ENCODE assay signal across 10 cellular contexts in genomic region chr10:73501651-73502050, GRCh38. TPM values are rescaled to one million over a fixed set of nuclear protein-coding genes. Genes with fewer than 3 reads are reported as not detected.
DNase-seq lines count a peak whose midpoint lies in the region; ATAC-seq, FAIRE-seq and TF ChIP-seq lines count a peak whose summit lies in the region.
"Had no signal": no experiment of that assay in that cellular context is flagged by ENCODE, and none has a peak within 500 bp of the region (broad histone marks: within the 10 kb centered on the region; RNA-seq: fewer than 3 reads in every experiment).

No MANE protein-coding gene starts in this region.

- CTCF ChIA-PET in PC-9 (lab: Charles Lee): no interaction called here

- H2AFZ ChIP-seq in PC-9: no peak overlapping the region

- peaks cover 8 to 56% (median 29%) of the 10 kb centered on the region in 11 experiments for H3K36me3 ChIP-seq in BLaER1 treated with 17β-estradiol and CSF1 and Interleukin-3, amounts not matched to agents 10 nM and 100 nM
- H3K36me3 ChIP-seq in PC-9 (ENCODE audit: low read depth) (no peaks in the 10 kb centered on the region; the same call in 1 of the 2 replicates), left lung (peaks cover 3 to 47% of the 10 kb centered on the region in 2 donors)
- H3K36me3 ChIP-seq in effector memory CD4-positive, alpha-beta T cell (ENCODE audit: control insufficient read depth, insufficient read depth, low read length): peaks cover 15% of the 10 kb centered on the region

- no peaks in the 10 kb centered on the region for H4K20me1 ChIP-seq in BLaER1 treated with 17β-estradiol and CSF1 and Interleukin-3, amounts not matched to agents 10 nM and 100 nM
- H4K20me1 ChIP-seq in PC-9 (ENCODE audit: insufficient read depth): no peaks in the 10 kb centered on the region

- FAIRE-seq in GM18507 (lab: Jason Lieb, UNC): peak; percentile 57

- H3K27me3 ChIP-seq in BLaER1 treated with 17β-estradiol and CSF1 and Interleukin-3, amounts not matched to agents 10 nM and 100 nM: no peaks in the 10 kb centered on the region
- H3K27me3 ChIP-seq in PC-9 (ENCODE audit: insufficient read depth, low read depth): no peaks in the 10 kb centered on the region
- H3K27me3 ChIP-seq in effector memory CD4-positive, alpha-beta T cell (replicated peaks; ENCODE audit: control insufficient read depth, insufficient read depth, low read length, poor library complexity, severe bottlenecking): no peaks in the 10 kb centered on the region
- H3K27me3 ChIP-seq in left lung: no peaks in the 10 kb centered on the region

- no peaks in the 10 kb centered on the region for H3K9me2 ChIP-seq in PC-9 (ENCODE audit: insufficient read depth)

- peak overlapping the region in 2 of 11 experiments; percentile 19 to 22; a peak in 3 of 22 replicates for H3K27ac ChIP-seq in BLaER1 treated with 17β-estradiol and CSF1 and Interleukin-3, amounts not matched to agents 10 nM and 100 nM
- H3K27ac ChIP-seq in PC-9 (peak overlapping the region; percentile 25; the same call in 1 of the 2 replicates), left lung (peak overlapping the region in 1 of 2 donors; percentile 55)
- H3K27ac ChIP-seq in effector memory CD4-positive, alpha-beta T cell (ENCODE audit: insufficient read depth, low read length, poor library complexity, severe bottlenecking): peak overlapping the region; percentile 20

- peaks cover 21 to 43% (median 30%) of the 10 kb centered on the region in 10 experiments for H3K4me1 ChIP-seq in BLaER1 treated with 17β-estradiol and CSF1 and Interleukin-3, amounts not matched to agents 10 nM and 100 nM
- H3K4me1 ChIP-seq in PC-9 (replicated peaks; ENCODE audit: insufficient read depth) (peaks cover 11% of the 10 kb centered on the region), left lung (peaks cover 4 to 26% of the 10 kb centered on the region in 2 donors)
- peaks cover 9% of the 10 kb centered on the region for H3K4me1 ChIP-seq in effector memory CD4-positive, alpha-beta T cell (ENCODE audit: control insufficient read depth, insufficient read depth, low read length, poor library complexity, severe bottlenecking)

- peaks cover 16% of the 10 kb centered on the region for H3F3A ChIP-seq in PC-9 (ENCODE audit: insufficient read depth, low read depth)

- 0 out of 20 replicates have a peak overlapping the region, but pooled peaks of 1 of the 10 experiments have one; percentile 5 for H3K4me3 ChIP-seq in BLaER1 treated with 17β-estradiol and CSF1 and Interleukin-3, amounts not matched to agents 10 nM and 100 nM
- H3K4me3 ChIP-seq in PC-9 (no peak overlapping the region), left lung (no peak overlapping the region)
- H3K4me3 ChIP-seq in effector memory CD4-positive, alpha-beta T cell (ENCODE audit: insufficient read depth, low read depth, low read length, poor library complexity, severe bottlenecking): no peak overlapping the region
- H3K4me3 ChIP-seq: smooth muscle cell had no signal

- H3K9ac ChIP-seq in BLaER1 treated with 17β-estradiol and CSF1 and Interleukin-3, amounts not matched to agents 10 nM and 100 nM: no peak overlapping the region

- H3K9me3 ChIP-seq in BLaER1 treated with 17β-estradiol and CSF1 and Interleukin-3, amounts not matched to agents 10 nM and 100 nM (replicated peaks in 1 of 11): 0 out of 22 replicates have a peak, but pooled peaks cover 0 to 3% (median 0%) of the 10 kb centered on the region in 11 experiments
- H3K9me3 ChIP-seq in PC-9 (ENCODE audit: insufficient read depth, low read depth) (no peaks in the 10 kb centered on the region), left lung (no peaks in the 10 kb centered on the region)
- no peaks in the 10 kb centered on the region for H3K9me3 ChIP-seq in effector memory CD4-positive, alpha-beta T cell (ENCODE audit: control insufficient read depth, low read length)

- DNase-seq in GM18507 (ENCODE audit: extremely low spot score, insufficient read length, low read depth) (no peak), PC-9 (no peak), NCI-H446 (lab: John Stamatoyannopoulos, UW) (no peak), left lung (no peak)
- DNase-seq in effector memory CD4-positive, alpha-beta T cell: no peak
- DNase-seq: NCI-H1436 had no signal

- intact Hi-C loops in PC-9 (cut with micrococcal nuclease; ENCODE audit: unreplicated experiment) (no loop called here), left lung (cut with DNase I) (no loop called here)

- ATAC-seq in GM19324 (IDR thresholded peaks at IDR 0.05; ENCODE audit: low FRiP score, unreplicated experiment): no peak
- ATAC-seq in left lung: no peak
- no peak for ATAC-seq in HG02623 (IDR thresholded peaks at IDR 0.05; ENCODE audit: unreplicated experiment)

- no peaks in the 10 kb centered on the region; the same call in 1 of the 2 replicates for H3K79me2 ChIP-seq in PC-9 (ENCODE audit: low read depth)

- no TSS peak for BruUV-seq in PC-9 (replicated peaks; lab: Mats Ljungman, UMichigan)

- peak overlapping the region; percentile 32 to 86 (median 61); a peak in 21 of 22 replicates for H3K4me2 ChIP-seq in BLaER1 treated with 17β-estradiol and CSF1 and Interleukin-3, amounts not matched to agents 10 nM and 100 nM
- no peak overlapping the region for H3K4me2 ChIP-seq in PC-9
- H3K4me2 ChIP-seq: smooth muscle cell had no signal

- POLR2A ChIA-PET in PC-9 (lab: Charles Lee; ENCODE audit: unreplicated experiment): interaction anchor here (0.6 to 0.7 kb wide), 3 partner anchors 25 to 143 kb away, joined by 4 to 8 read pairs (median 5); partner anchors contain the start of gene CFAP70

- TF ChIP-seq CTCF in PC-9 (conservative IDR thresholded peaks at IDR 0.05) (no peak), left lung (IDR thresholded peaks at IDR 0.05) (no peak)

RNA-seq across cellular contexts. Expression of gene PPP3CB, which starts 5.8 kb away (rescaled TPM):
- total RNA-seq in PC-9 (2021) (28.8 and 34.0 TPM in 2 replicates), left lung (10 to 100 TPM; 32.3 to 39.7 TPM)
